Comparison of ENCODE assay signal across 8 cellular contexts in the genomic region with DNA sequence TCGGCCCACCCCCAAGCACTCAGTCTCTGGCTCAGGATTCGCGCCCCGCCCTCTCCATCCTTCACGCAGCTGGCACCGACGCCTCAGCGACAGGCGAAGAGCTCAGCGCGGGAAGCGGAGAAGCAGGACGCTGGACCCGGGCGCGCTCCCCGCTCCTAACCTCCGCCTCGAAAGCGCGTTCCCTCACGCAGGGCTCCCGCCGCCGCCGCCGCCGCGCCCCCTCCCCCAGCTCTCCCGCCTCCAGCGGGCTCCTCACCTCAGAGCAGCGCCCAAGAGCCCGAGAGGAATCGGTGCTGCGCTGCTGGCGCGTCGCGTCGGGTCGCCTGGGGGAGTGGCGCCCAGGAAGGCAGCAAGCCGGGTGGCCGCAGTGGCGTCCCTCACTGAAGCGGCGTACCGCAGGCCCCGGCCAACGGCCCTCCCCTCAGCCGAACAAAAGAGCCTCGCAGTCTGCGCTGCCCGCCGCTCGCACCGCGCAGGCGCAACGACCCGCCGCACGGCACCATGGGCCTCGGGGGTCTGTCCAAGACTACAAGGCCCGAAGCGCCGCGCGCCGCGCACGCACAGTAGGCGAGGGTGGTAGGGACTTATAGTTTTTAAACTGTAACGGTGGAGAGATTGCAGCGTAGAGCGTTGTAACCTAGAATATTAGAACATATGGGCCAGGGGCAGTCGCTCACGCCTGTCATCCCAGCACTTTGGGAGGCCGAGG. TPM values are rescaled to one million over a fixed set of nuclear protein-coding genes. Genes with fewer than 3 reads are reported as not detected.
DNase-seq lines count a peak whose midpoint lies in the region; ATAC-seq and TF ChIP-seq lines count a peak whose summit lies in the region.

A gene (minus strand): TSS at position 467 of the 709 bp plus-strand sequence. CDS start 24,474 bp downstream, outside the sequence.

- peaks cover 8% of the 10 kb centered on the region for H3K4me1 Mint-ChIP-seq in GM23338
- H3K4me1 Mint-ChIP-seq in activated T-helper 1 cell treated with anti-CD3 and anti-CD28 coated beads, Interleukin-12 subunit alpha, Interleukin-12 subunit beta, Interleukin-2, Interleukin-4 antibody, amounts not matched to agents 30 ng/mL and 10 ng/mL and 1 ng/mL, durations not matched to agents 14 hours and 24 hours and 36 hours (ENCODE audit: low read depth) = peaks cover 42% of the 10 kb centered on the region
- peaks cover 34 to 58% (median 46%) of the 10 kb centered on the region in 3 donors for H3K4me1 Mint-ChIP-seq in naive B cell
- H3K4me1 Mint-ChIP-seq in stimulated activated effector memory CD8-positive, alpha-beta T cell treated with anti-CD3 and anti-CD28 coated beads, Interleukin-12 subunit alpha, Interleukin-12 subunit beta, amount 100 ng/mL, for 72 hours = peaks cover 37% of the 10 kb centered on the region

- DNase-seq in Daoy (ENCODE audit: low read depth) = peak; percentile 95
- peak; percentile 97 for DNase-seq in GM23338 (ENCODE audit: low spot score)
- peak; percentile 95 for DNase-seq in LHCN-M2 (ENCODE audit: low read depth)
- peak; percentile 91 for DNase-seq in RPMI7951 (ENCODE audit: low read depth)
- DNase-seq in activated T-helper 1 cell treated with anti-CD3 and anti-CD28 coated beads, Interleukin-12 subunit alpha, Interleukin-12 subunit beta, Interleukin-2, Interleukin-4 antibody, amounts not matched to agents 30 ng/mL and 10 ng/mL and 1 ng/mL, durations not matched to agents 14 hours and 24 hours and 36 hours (ENCODE audit: low spot score) = peak; percentile 91
- DNase-seq in fibroblast of gingiva (ENCODE audit: low read depth) = peak; percentile 94
- peak; percentile 93 for DNase-seq in naive B cell
- DNase-seq in stimulated activated effector memory CD8-positive, alpha-beta T cell treated with anti-CD3 and anti-CD28 coated beads, Interleukin-12 subunit alpha, Interleukin-12 subunit beta, amount 100 ng/mL, for 72 hours (ENCODE audit: low spot score in 2 of 2) = peak; percentile 90 to 96

- peaks cover 7% of the 10 kb centered on the region; the same call in 1 of the 2 replicates for H3K4me1 ChIP-seq in GM23338 (ENCODE audit: insufficient read depth)

- H3K27ac Mint-ChIP-seq in GM23338 = peak within 1 kb of the TSS; percentile 97
- H3K27ac Mint-ChIP-seq in activated T-helper 1 cell treated with anti-CD3 and anti-CD28 coated beads, Interleukin-12 subunit alpha, Interleukin-12 subunit beta, Interleukin-2, Interleukin-4 antibody, amounts not matched to agents 30 ng/mL and 10 ng/mL and 1 ng/mL, durations not matched to agents 14 hours and 24 hours and 36 hours = peak within 1 kb of the TSS; percentile 91
- H3K27ac Mint-ChIP-seq in naive B cell = peak within 1 kb of the TSS; percentile 90 to 97 (median 92)
- H3K27ac Mint-ChIP-seq in stimulated activated effector memory CD8-positive, alpha-beta T cell treated with anti-CD3 and anti-CD28 coated beads, Interleukin-12 subunit alpha, Interleukin-12 subunit beta, amount 100 ng/mL, for 72 hours = peak within 1 kb of the TSS; percentile 93

- H3K36me3 ChIP-seq in GM23338 (ENCODE audit: insufficient read depth) = no peaks in the 10 kb centered on the region

- peak within 1 kb of the TSS; percentile 91 for H2AFZ ChIP-seq in GM23338

- H3K9me3 Mint-ChIP-seq in GM23338 (no peaks in the 10 kb centered on the region; the same call in 1 of the 3 replicates), naive B cell (peaks cover 0 to 7% (median 2%) of the 10 kb centered on the region in 7 donors)
- H3K9me3 Mint-ChIP-seq in activated T-helper 1 cell treated with anti-CD3 and anti-CD28 coated beads, Interleukin-12 subunit alpha, Interleukin-12 subunit beta, Interleukin-2, Interleukin-4 antibody, amounts not matched to agents 30 ng/mL and 10 ng/mL and 1 ng/mL, durations not matched to agents 14 hours and 24 hours and 36 hours = no peaks in the 10 kb centered on the region
- H3K9me3 Mint-ChIP-seq in stimulated activated effector memory CD8-positive, alpha-beta T cell treated with anti-CD3 and anti-CD28 coated beads, Interleukin-12 subunit alpha, Interleukin-12 subunit beta, amount 100 ng/mL, for 72 hours = peaks cover 3% of the 10 kb centered on the region

- intact Hi-C loops in activated T-helper 1 cell treated with anti-CD3 and anti-CD28 coated beads, Interleukin-12 subunit alpha, Interleukin-12 subunit beta, Interleukin-2, Interleukin-4 antibody, amounts not matched to agents 30 ng/mL and 10 ng/mL and 1 ng/mL, durations not matched to agents 14 hours and 24 hours and 36 hours (cut with micrococcal nuclease) = loop anchor here (1.0 to 10.0 kb wide), 3 partner anchors 53 to 354 kb away; a partner anchor contains a TSS

- H3K27me3 ChIP-seq in GM23338 (ENCODE audit: insufficient read depth) = no peaks in the 10 kb centered on the region

- peaks cover 28% of the 10 kb centered on the region for H4K20me1 ChIP-seq in GM23338 (replicated peaks; ENCODE audit: insufficient read depth)

- H3K27ac ChIP-seq in GM23338 (ENCODE audit: low read depth) = peak within 1 kb of the TSS; percentile 95

- H3K4me3 Mint-ChIP-seq in GM23338 (peak within 1 kb of the TSS; percentile 82), naive B cell (peak within 1 kb of the TSS; percentile 83 to 94 (median 90))
- H3K4me3 Mint-ChIP-seq in activated T-helper 1 cell treated with anti-CD3 and anti-CD28 coated beads, Interleukin-12 subunit alpha, Interleukin-12 subunit beta, Interleukin-2, Interleukin-4 antibody, amounts not matched to agents 30 ng/mL and 10 ng/mL and 1 ng/mL, durations not matched to agents 14 hours and 24 hours and 36 hours = peak within 1 kb of the TSS; percentile 97
- H3K4me3 Mint-ChIP-seq in stimulated activated effector memory CD8-positive, alpha-beta T cell treated with anti-CD3 and anti-CD28 coated beads, Interleukin-12 subunit alpha, Interleukin-12 subunit beta, amount 100 ng/mL, for 72 hours = peak within 1 kb of the TSS; percentile 99

- H3K79me2 ChIP-seq in GM23338 (replicated peaks; ENCODE audit: insufficient read depth) = peaks cover 43% of the 10 kb centered on the region

- H3K36me3 Mint-ChIP-seq in GM23338 (ENCODE audit: low read depth) (peaks cover 3% of the 10 kb centered on the region; the same call in 1 of the 3 replicates), naive B cell (no peaks in the 10 kb centered on the region)
- peaks cover 7% of the 10 kb centered on the region for H3K36me3 Mint-ChIP-seq in activated T-helper 1 cell treated with anti-CD3 and anti-CD28 coated beads, Interleukin-12 subunit alpha, Interleukin-12 subunit beta, Interleukin-2, Interleukin-4 antibody, amounts not matched to agents 30 ng/mL and 10 ng/mL and 1 ng/mL, durations not matched to agents 14 hours and 24 hours and 36 hours (ENCODE audit: low read depth)
- peaks cover 11% of the 10 kb centered on the region for H3K36me3 Mint-ChIP-seq in stimulated activated effector memory CD8-positive, alpha-beta T cell treated with anti-CD3 and anti-CD28 coated beads, Interleukin-12 subunit alpha, Interleukin-12 subunit beta, amount 100 ng/mL, for 72 hours

- peak within 1 kb of the TSS; percentile 87 for H3K4me3 ChIP-seq in GM23338

- peak within 1 kb of the TSS; percentile 80 for H3K4me2 ChIP-seq in GM23338

- H3K9me2 ChIP-seq in GM23338 (ENCODE audit: insufficient read depth) = no peaks in the 10 kb centered on the region

- no peaks in the 10 kb centered on the region; the same call in none of the 2 replicates for H3F3A ChIP-seq in GM23338 (replicated peaks; ENCODE audit: low read depth)

- peak; percentile 93 for ATAC-seq in GM23338
- peak; percentile 93 to 94 for ATAC-seq in naive B cell (ENCODE audit: low read depth in 2 of 2)
- peak; percentile 98 for ATAC-seq in stimulated activated effector memory CD8-positive, alpha-beta T cell treated with anti-CD3 and anti-CD28 coated beads, Interleukin-12 subunit alpha, Interleukin-12 subunit beta, amount 100 ng/mL, for 72 hours

- TF ChIP-seq CTCF in GM23338 (conservative IDR thresholded peaks at IDR 0.05; ENCODE audit: low read depth in 2 of 2) = no peak

- peaks cover 7% of the 10 kb centered on the region for H3K27me3 Mint-ChIP-seq in GM23338 (ENCODE audit: insufficient read depth, low read depth, poor library complexity)
- no peaks in the 10 kb centered on the region for H3K27me3 Mint-ChIP-seq in activated T-helper 1 cell treated with anti-CD3 and anti-CD28 coated beads, Interleukin-12 subunit alpha, Interleukin-12 subunit beta, Interleukin-2, Interleukin-4 antibody, amounts not matched to agents 30 ng/mL and 10 ng/mL and 1 ng/mL, durations not matched to agents 14 hours and 24 hours and 36 hours (ENCODE audit: insufficient read depth)
- no peaks in the 10 kb centered on the region for H3K27me3 Mint-ChIP-seq in naive B cell

TF ChIP-seq in GM23338, 12 proteins besides CTCF, POLR2A, EP300 and RAD21 (continues in another document):
- TF ChIP-seq POLR2AphosphoS5 (IDR thresholded peaks at IDR 0.05; ENCODE audit: low read depth) = peak; percentile 72; the same call in 1 of the 2 replicates

RNA-seq across cellular contexts. Expression of the gene that starts here (rescaled TPM):
- 81.6 and 88.1 TPM in 2 replicates for total RNA-seq in Daoy (2014; rRNA removed; shearing (Covaris generic))
- total RNA-seq in GM23338 (2014; rRNA removed; shearing (Covaris generic)) = 113 and 127 TPM in 2 replicates
- 223 and 243 TPM in 2 replicates for polyA plus RNA-seq in GM23338 (2016; fragmentation: Nextera tagmentation; extraction: Ambion mirVana)
- total RNA-seq in LHCN-M2 (2014; rRNA removed) = 103 and 104 TPM in 2 replicates
- 76.4 TPM for polyA plus RNA-seq in LHCN-M2 (2012)
- 53.5 and 64.6 TPM in 2 replicates for total RNA-seq in RPMI7951 (2014; rRNA removed; shearing (Covaris generic))
- total RNA-seq in activated T-helper 1 cell treated with anti-CD3 and anti-CD28 coated beads, Interleukin-12 subunit alpha, Interleukin-12 subunit beta, Interleukin-2, Interleukin-4 antibody, amounts not matched to agents 30 ng/mL and 10 ng/mL and 1 ng/mL, durations not matched to agents 14 hours and 24 hours and 36 hours = 61.1 and 62.4 TPM in 2 replicates
- polyA plus RNA-seq in naive B cell (ENCODE audit: low read depth in 6 of 6) = 10 to 100 TPM; 12.9 to 30.8 (median 24.5) TPM

Comparison
In these comparisons a context has a peak if more than half of its experiments do, and no peak if none do; other contexts are left out.
1. Peak in every context shown above with its lines: DNase-seq, ATAC-seq, H3K4me3 ChIP-seq and H3K27ac ChIP-seq.